In the genomic region with DNA sequence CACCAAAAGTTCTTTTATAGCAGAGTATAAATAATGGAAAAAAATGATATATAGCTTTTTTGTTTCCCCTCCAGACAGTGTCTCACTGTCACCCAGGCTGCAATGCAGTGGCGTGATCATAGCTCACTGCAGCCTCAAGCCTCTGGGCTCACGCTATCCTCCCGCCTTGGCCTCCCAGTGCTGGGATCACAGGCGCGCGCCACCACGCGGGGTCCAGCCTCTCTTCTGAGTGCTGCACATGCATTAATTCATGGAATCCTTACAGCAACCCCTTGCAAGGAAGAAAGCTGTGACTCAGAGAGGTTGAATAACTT, we compare ENCODE assay signal across 8 cellular contexts. TPM values are rescaled to one million over a fixed set of nuclear protein-coding genes. Genes with fewer than 3 reads are reported as not detected.
A peak's percentile ranks its signal among the peaks of the same experiment; 100 is the strongest.
DNase-seq lines count a peak whose midpoint lies in the region; ATAC-seq and TF ChIP-seq lines count a peak whose summit lies in the region.

No MANE protein-coding gene starts in this region.

- H3K36me3 ChIP-seq in breast epithelium (no peaks in the 10 kb centered on the region), upper lobe of left lung (no peaks in the 10 kb centered on the region)

- TF ChIP-seq POLR2A in breast epithelium (IDR thresholded peaks at IDR 0.05) (no peak), upper lobe of left lung (IDR thresholded peaks at IDR 0.05) (no peak)

- TF ChIP-seq EP300 in upper lobe of left lung (IDR thresholded peaks at IDR 0.05) = no peak

- H3K4me3 Mint-ChIP-seq in activated CD8-positive, alpha-beta memory T cell treated with anti-CD3 and anti-CD28 coated beads, Interleukin-2, amount 10 ng/mL, durations not matched to agents 7 days and 5 days = peak overlapping the region; percentile 47

- TF ChIP-seq CTCF in breast epithelium (IDR thresholded peaks at IDR 0.05) (no peak), upper lobe of left lung (IDR thresholded peaks at IDR 0.05) (no peak)

- no peaks in the 10 kb centered on the region for H3K9me3 Mint-ChIP-seq in activated CD8-positive, alpha-beta memory T cell treated with anti-CD3 and anti-CD28 coated beads, Interleukin-2, amount 10 ng/mL, durations not matched to agents 7 days and 5 days (ENCODE audit: low read depth)

- DNase-seq in activated CD8-positive, alpha-beta memory T cell treated with anti-CD3 and anti-CD28 coated beads, Interleukin-2, amount 10 ng/mL, durations not matched to agents 7 days and 5 days = no peak
- DNase-seq in activated CD8-positive, alpha-beta memory T cell treated with anti-CD3 and anti-CD28 coated beads for 24 hours = no peak
- DNase-seq in breast epithelium (ENCODE audit: low spot score in 2 of 2) (no peak), lung microvascular endothelial cell (ENCODE audit: low read depth in 2 of 2) (peak; percentile 10 to 19), upper lobe of left lung (peak in 1 of 2 donors; percentile 86), NCI-H1092 treated with DMSO at 0.1 percent for 48 hours (lab: John Stamatoyannopoulos, UW) (no peak)
- no peak for DNase-seq in stimulated activated CD4-positive, alpha-beta T cell treated with anti-CD3 and anti-CD28 coated beads, Interleukin-15, amount 100 ng/mL, for 24 hours

- H3K27ac Mint-ChIP-seq in activated CD8-positive, alpha-beta memory T cell treated with anti-CD3 and anti-CD28 coated beads, Interleukin-2, amount 10 ng/mL, durations not matched to agents 7 days and 5 days = no peak overlapping the region

- intact Hi-C loops in breast epithelium (cut with DNase I; ENCODE audit: low total_unique reads) = no loop called here

- CTCF ChIA-PET in activated CD8-positive, alpha-beta memory T cell treated with anti-CD3 and anti-CD28 coated beads, Interleukin-2, amount 10 ng/mL, durations not matched to agents 7 days and 5 days (lab: Charles Lee) = interaction anchor here (1.0 to 3.0 kb wide), 4 partner anchors 10 to 137 kb away, joined by 3 to 32 read pairs (median 4); no protein-coding TSS in a partner anchor

- 57 to 58% methylated on average over 8 of the region's 8 CpGs for WGBS in upper lobe of left lung, 2 donors

- no peaks in the 10 kb centered on the region for H3K27me3 ChIP-seq in breast epithelium
- H3K27me3 ChIP-seq in upper lobe of left lung = no peaks in the 10 kb centered on the region

- H3K4me1 ChIP-seq in breast epithelium (no peaks in the 10 kb centered on the region), upper lobe of left lung (peaks cover 13 to 23% (median 14%) of the 10 kb centered on the region in 4 donors)

- H3K4me3 ChIP-seq in breast epithelium (peak overlapping the region; percentile 75 to 87 (median 76)), upper lobe of left lung (peak overlapping the region; percentile 78 to 95 (median 82))

- peaks cover 23% of the 10 kb centered on the region for H3K4me1 Mint-ChIP-seq in activated CD8-positive, alpha-beta memory T cell treated with anti-CD3 and anti-CD28 coated beads, Interleukin-2, amount 10 ng/mL, durations not matched to agents 7 days and 5 days

- peak; percentile 7 for ATAC-seq in activated CD8-positive, alpha-beta memory T cell treated with anti-CD3 and anti-CD28 coated beads, Interleukin-2, amount 10 ng/mL, durations not matched to agents 7 days and 5 days
- peak; percentile 4 to 54 for ATAC-seq in upper lobe of left lung (ENCODE audit: low FRiP score in 2 of 2)
- ATAC-seq in GM21737 (IDR thresholded peaks at IDR 0.05; ENCODE audit: unreplicated experiment) = no peak

- H3K27ac ChIP-seq in breast epithelium = peak overlapping the region; percentile 88 to 95
- peak overlapping the region; percentile 88 to 95 (median 92) for H3K27ac ChIP-seq in upper lobe of left lung

- H3K36me3 Mint-ChIP-seq in activated CD8-positive, alpha-beta memory T cell treated with anti-CD3 and anti-CD28 coated beads, Interleukin-2, amount 10 ng/mL, durations not matched to agents 7 days and 5 days = peaks cover 2% of the 10 kb centered on the region

- peaks cover 17% of the 10 kb centered on the region for H3K27me3 Mint-ChIP-seq in activated CD8-positive, alpha-beta memory T cell treated with anti-CD3 and anti-CD28 coated beads, Interleukin-2, amount 10 ng/mL, durations not matched to agents 7 days and 5 days

- H3K9me3 ChIP-seq in breast epithelium = no peaks in the 10 kb centered on the region
- H3K9me3 ChIP-seq in upper lobe of left lung = no peaks in the 10 kb centered on the region

RNA-seq across cellular contexts. Expression of a gene that starts 18.0 kb away (rescaled TPM):
- 1 to 10 TPM; 1.6 to 2.5 TPM for total RNA-seq in activated CD8-positive, alpha-beta memory T cell treated with anti-CD3 and anti-CD28 coated beads, Interleukin-2, amount 10 ng/mL, durations not matched to agents 7 days and 5 days
- 10 to 100 TPM in 2 of 3 donors, 1 to 10 TPM in 1; 9.4 to 16.2 (median 10.5) TPM for total RNA-seq in breast epithelium
- 3.9 and 5.2 TPM in 2 replicates for total RNA-seq in lung microvascular endothelial cell
- 10 to 100 TPM; 13.1 to 32.5 (median 14.8) TPM for total RNA-seq in upper lobe of left lung

RNA-seq across cellular contexts. Expression of a gene that starts 42.9 kb away (rescaled TPM):
- total RNA-seq in activated CD8-positive, alpha-beta memory T cell treated with anti-CD3 and anti-CD28 coated beads, Interleukin-2, amount 10 ng/mL, durations not matched to agents 7 days and 5 days = 100 to 1,000 TPM; 103 to 106 TPM
- total RNA-seq in breast epithelium = 10 to 100 TPM; 77.0 to 84.7 (median 77.3) TPM
- 32.7 and 42.5 TPM in 2 replicates for total RNA-seq in lung microvascular endothelial cell
- 100 to 1,000 TPM in 2 of 6 donors, 10 to 100 TPM in 4; 69.9 to 137 (median 95.2) TPM for total RNA-seq in upper lobe of left lung

RNA-seq across cellular contexts. Expression of a gene that starts 43.2 kb away (rescaled TPM):
- total RNA-seq in activated CD8-positive, alpha-beta memory T cell treated with anti-CD3 and anti-CD28 coated beads, Interleukin-2, amount 10 ng/mL, durations not matched to agents 7 days and 5 days = 1 to 10 TPM; 4.1 to 4.6 TPM
- total RNA-seq in breast epithelium (10 to 100 TPM in 2 of 3 donors, 1 to 10 TPM in 1; 1.4 to 17.1 (median 13.4) TPM), lung microvascular endothelial cell (0.40 and 0.87 TPM in 2 replicates), upper lobe of left lung (10 to 100 TPM in 4 of 6 donors, 1 to 10 TPM in 2; 6.1 to 45.1 (median 16.0) TPM)

RNA-seq across cellular contexts. Expression of a gene that starts 56.8 kb away (rescaled TPM):
- total RNA-seq in activated CD8-positive, alpha-beta memory T cell treated with anti-CD3 and anti-CD28 coated beads, Interleukin-2, amount 10 ng/mL, durations not matched to agents 7 days and 5 days = 10 to 100 TPM; 45.8 to 46.5 TPM
- 10 to 100 TPM; 28.5 to 38.8 (median 35.7) TPM for total RNA-seq in breast epithelium
- 8.9 and 10.7 TPM in 2 replicates for total RNA-seq in lung microvascular endothelial cell
- total RNA-seq in upper lobe of left lung = 10 to 100 TPM; 27.4 to 70.2 (median 33.5) TPM

Comparison
In these comparisons a context has a peak if more than half of its experiments do, and no peak if none do; other contexts are left out.
1. DNase-seq: peak in lung microvascular endothelial cell (2 of 2); none in activated CD8-positive, alpha-beta memory T cell treated with anti-CD3 and anti-CD28 coated beads, Interleukin-2, amount 10 ng/mL, durations not matched to agents 7 days and 5 days (single experiment), activated CD8-positive, alpha-beta memory T cell treated with anti-CD3 and anti-CD28 coated beads for 24 hours (single experiment), breast epithelium (0 of 2), NCI-H1092 treated with DMSO at 0.1 percent for 48 hours (single experiment) and stimulated activated CD4-positive, alpha-beta T cell treated with anti-CD3 and anti-CD28 coated beads, Interleukin-15, amount 100 ng/mL, for 24 hours (single experiment).